In genomic region chr16:23504453-23505179, GRCh38 we compare ENCODE assay signal across 1 cellular context.
TF ChIP-seq lines count a peak whose summit lies in the region.

No MANE protein-coding gene starts in this region.

TF ChIP-seq in HEK293, 187 proteins besides CTCF, POLR2A, EP300 and RAD21 (continued from another document):
- TF ChIP-seq ZBTB20 (tag by site-specific recombination; IDR thresholded peaks at IDR 0.05) (peak; percentile 42; the same call in 1 of the 2 replicates), ZNF660 (tag by site-specific recombination; IDR thresholded peaks at IDR 0.05) (peak; percentile 89), ZNF184 (tag by site-specific recombination; IDR thresholded peaks at IDR 0.05) (peak; percentile 77; the same call in 1 of the 2 replicates), ATF2 (tag by site-specific recombination; IDR thresholded peaks at IDR 0.05; ENCODE audit: low read depth) (peak; percentile 59), INSM2 (tag by site-specific recombination; IDR thresholded peaks at IDR 0.05) (peak; percentile 90), ZNF677 (tag by site-specific recombination; IDR thresholded peaks at IDR 0.05) (no peak), ZNF155 (tag by site-specific recombination; IDR thresholded peaks at IDR 0.05) (no peak), ZBTB21 (tag by site-specific recombination; IDR thresholded peaks at IDR 0.05) (peak; percentile 71), ZEB2 (tag by site-specific recombination; IDR thresholded peaks at IDR 0.05) (peak; percentile 86), HOXA7 (CRISPR knock-in tag; IDR thresholded peaks at IDR 0.05; ENCODE audit: borderline replicate concordance) (no peak), GLI4 (tag by site-specific recombination; IDR thresholded peaks at IDR 0.05) (no peak), ZNF600 (tag by site-specific recombination; IDR thresholded peaks at IDR 0.05) (peak; percentile 65), KLF9 (tag by site-specific recombination; IDR thresholded peaks at IDR 0.05; ENCODE audit: low read depth) (peak; percentile 36; the same call in 1 of the 2 replicates), PRDM6 (tag by site-specific recombination; IDR thresholded peaks at IDR 0.05) (peak; percentile 76), ZIC2 (tag by site-specific recombination; IDR thresholded peaks at IDR 0.05) (peak; percentile 92)
